Comparison of ENCODE assay signal across 28 cellular contexts in genomic region chr18:55506074-55506473, GRCh38.
A peak's percentile ranks its signal among the peaks of the same experiment; 100 is the strongest.
DNase-seq lines count a peak whose midpoint lies in the region; ATAC-seq, FAIRE-seq and TF ChIP-seq lines count a peak whose summit lies in the region.
"Had no signal": no experiment of that assay in that cellular context is flagged by ENCODE, and none has a peak within 500 bp of the region (broad histone marks: within the 10 kb centered on the region; RNA-seq: fewer than 3 reads in every experiment).

No MANE protein-coding gene starts in this region.

- no peak for TF ChIP-seq CTCF in WTC11 (IDR thresholded peaks at IDR 0.05)

- no peak overlapping the region for H3K4me3 Mint-ChIP-seq in WTC11
- H3K4me3 Mint-ChIP-seq: activated CD8-positive, alpha-beta T cell treated with anti-CD3 and anti-CD28 coated beads for 36 hours; CD4-positive, CD25-positive, alpha-beta regulatory T cell; nephron progenitor cell had no signal

- no peaks in the 10 kb centered on the region for H3K27me3 Mint-ChIP-seq in WTC11 (ENCODE audit: low read depth)
- H3K27me3 Mint-ChIP-seq: CD4-positive, CD25-positive, alpha-beta regulatory T cell had no signal

- no peaks in the 10 kb centered on the region for H3K36me3 Mint-ChIP-seq in WTC11
- H3K36me3 Mint-ChIP-seq: CD4-positive, CD25-positive, alpha-beta regulatory T cell had no signal

- CTCF ChIA-PET in WTC11 (lab: Charles Lee) = no interaction called here

- no peak for ATAC-seq in WTC11
- ATAC-seq: activated CD8-positive, alpha-beta T cell treated with anti-CD3 and anti-CD28 coated beads for 36 hours; K562; mucosa of descending colon; pancreas had no signal

- H3K4me1 Mint-ChIP-seq in WTC11 = peaks cover 87% of the 10 kb centered on the region

- POLR2A ChIA-PET in WTC11 (lab: Charles Lee) = no interaction called here

- FAIRE-seq in GM12891 (lab: Jason Lieb, UNC) = peak; percentile 64
- FAIRE-seq: islet of Langerhans, K562, pancreas, urothelium cell line had no signal

- peak overlapping the region; percentile 46 for H3K27ac Mint-ChIP-seq in WTC11
- H3K27ac Mint-ChIP-seq: activated CD8-positive, alpha-beta T cell treated with anti-CD3 and anti-CD28 coated beads for 36 hours; CD4-positive, CD25-positive, alpha-beta regulatory T cell; nephron progenitor cell had no signal

- DNase-seq in GM12891 (ENCODE audit: insufficient read length, low spot score) (no peak), M059J (ENCODE audit: low read depth) (peak; percentile 38), WTC11 (ENCODE audit: low spot score) (no peak), renal cortical epithelial cell (ENCODE audit: low read depth) (peak; percentile 32), middle frontal gyrus (ENCODE audit: extremely low spot score, low spot score) (no peak), DMS53 (lab: John Stamatoyannopoulos, UW) (no peak), AG20443 (ENCODE audit: low spot score) (no peak)
- DNase-seq: activated CD4-positive, alpha-beta T cell treated with anti-CD3 and anti-CD28 coated beads for 1 hour; activated CD8-positive, alpha-beta T cell treated with anti-CD3 and anti-CD28 coated beads for 36 hours; activated gamma-delta T cell; activated T-cell treated with anti-CD3 and anti-CD28 coated beads for 4 hours; CD4-positive, CD25-positive, alpha-beta regulatory T cell; GDM1; HCEC 1CT; mucosa of descending colon; MV-4-11; NCI-H2171; NCI-H526 treated with DMSO at 0.1 percent for 48 hours; nephron progenitor cell; pancreas; right lobe of liver; SHP77; stimulated activated CD4-positive, alpha-beta T cell treated with anti-CD3 and anti-CD28 coated beads, Interleukin-4, amount 100 ng/mL, for 4 hours; stimulated activated naive CD4-positive, alpha-beta T cell treated with Interleukin-2 at 50 U/mL for 16 hours; testis had no signal

- TF ChIP-seq POLR2A in GM12891 (IDR thresholded peaks at IDR 0.05; ENCODE audit: low read depth, low read length) = no peak

- no peaks in the 10 kb centered on the region for H3K9me3 Mint-ChIP-seq in WTC11
- H3K9me3 Mint-ChIP-seq: activated CD8-positive, alpha-beta T cell treated with anti-CD3 and anti-CD28 coated beads for 36 hours; nephron progenitor cell had no signal

TF ChIP-seq in GM12891, 5 proteins besides CTCF, POLR2A, EP300 and RAD21:
- TF ChIP-seq TAF1 (IDR thresholded peaks at IDR 0.05; ENCODE audit: low read depth, low read length) = no peak
- peak; percentile 81 for TF ChIP-seq SPI1 (IDR thresholded peaks at IDR 0.05; ENCODE audit: low read depth, low read length)

TF ChIP-seq in WTC11, 78 proteins besides CTCF, POLR2A, EP300 and RAD21:
- TF ChIP-seq ZMAT4 (CRISPR knock-in tag; IDR thresholded peaks at IDR 0.05) = no peak
- no peak for TF ChIP-seq SOX15 (CRISPR knock-in tag; IDR thresholded peaks at IDR 0.05)
- TF ChIP-seq EMX1 (CRISPR knock-in tag; IDR thresholded peaks at IDR 0.05) = no peak
- no peak for TF ChIP-seq USF2 (CRISPR knock-in tag; IDR thresholded peaks at IDR 0.05)
- no peak for TF ChIP-seq NR2C2 (CRISPR knock-in tag; IDR thresholded peaks at IDR 0.05)
- no peak for TF ChIP-seq FOXP1 (CRISPR knock-in tag; IDR thresholded peaks at IDR 0.05; ENCODE audit: borderline replicate concordance)
- TF ChIP-seq TEAD4 (CRISPR knock-in tag; IDR thresholded peaks at IDR 0.05) = no peak
- no peak for TF ChIP-seq JAZF1 (CRISPR knock-in tag; IDR thresholded peaks at IDR 0.05)
- no peak for TF ChIP-seq TP53 (CRISPR knock-in tag; IDR thresholded peaks at IDR 0.05)
- TF ChIP-seq ZNF121 (CRISPR knock-in tag; IDR thresholded peaks at IDR 0.05) = no peak
- TF ChIP-seq E2F4 (CRISPR knock-in tag; IDR thresholded peaks at IDR 0.05; ENCODE audit: borderline replicate concordance, low read depth) = no peak
- TF ChIP-seq RORB (CRISPR knock-in tag; IDR thresholded peaks at IDR 0.05) = no peak
- TF ChIP-seq FOXK1 (CRISPR knock-in tag; IDR thresholded peaks at IDR 0.05) = no peak
- TF ChIP-seq CREB1 (CRISPR knock-in tag; IDR thresholded peaks at IDR 0.05) = no peak
- TF ChIP-seq FOXJ3 (CRISPR knock-in tag; IDR thresholded peaks at IDR 0.05; ENCODE audit: borderline replicate concordance) = no peak
- TF ChIP-seq ATF3 (CRISPR knock-in tag; conservative IDR thresholded peaks at IDR 0.05) = no peak
- no peak for TF ChIP-seq PRRX2 (CRISPR knock-in tag; IDR thresholded peaks at IDR 0.05)
- TF ChIP-seq ELF4 (CRISPR knock-in tag; IDR thresholded peaks at IDR 0.05; ENCODE audit: low read depth) = no peak
TF ChIP-seq in WTC11: peak in this region for 0.

Comparison
In these comparisons a context has a peak if more than half of its experiments do, and no peak if none do; other contexts are left out.
1. DNase-seq: peak in M059J (single experiment) and renal cortical epithelial cell (single experiment); none in GM12891 (single experiment), WTC11 (single experiment), middle frontal gyrus (single experiment), DMS53 (single experiment) and AG20443 (single experiment).